Comparison of ENCODE assay signal across 11 cellular contexts in genomic region chr14:65069874-65070709, GRCh38. TPM values are rescaled to one million over a fixed set of nuclear protein-coding genes. Genes with fewer than 3 reads are reported as not detected.
A peak's percentile ranks its signal among the peaks of the same experiment; 100 is the strongest.
DNase-seq lines count a peak whose midpoint lies in the region; ATAC-seq and TF ChIP-seq lines count a peak whose summit lies in the region.
"Had no signal": no experiment of that assay in that cellular context is flagged by ENCODE, and none has a peak within 500 bp of the region (broad histone marks: within the 10 kb centered on the region; RNA-seq: fewer than 3 reads in every experiment).

No MANE protein-coding gene starts in this region.

- H3K27ac ChIP-seq in OCI-LY1 (ENCODE audit: low read depth, low read length, poor library complexity, severe bottlenecking) (peak overlapping the region; percentile 24), testis (no peak overlapping the region)

- H3K4me2 ChIP-seq in OCI-LY1 (ENCODE audit: low read length) = peak overlapping the region; percentile 53

- H3K4me1 ChIP-seq in OCI-LY1 (ENCODE audit: insufficient read depth, low read length, severe bottlenecking) (peaks cover 29% of the 10 kb centered on the region), testis (no peaks in the 10 kb centered on the region)

- H3K36me3 ChIP-seq in OCI-LY1 (ENCODE audit: insufficient read depth, low read length) (peaks cover 17% of the 10 kb centered on the region), testis (ENCODE audit: low read depth, missing control alignments) (no peaks in the 10 kb centered on the region)

- H4K20me1 ChIP-seq in OCI-LY1 (ENCODE audit: insufficient read depth, low read length) = no peaks in the 10 kb centered on the region

- H3K4me3 Mint-ChIP-seq in activated CD8-positive, alpha-beta T cell treated with anti-CD3 and anti-CD28 coated beads for 36 hours = no peak overlapping the region

- CTCF ChIA-PET in activated CD8-positive, alpha-beta T cell treated with anti-CD3 and anti-CD28 coated beads for 36 hours (lab: Charles Lee) = no interaction called here

- TF ChIP-seq POLR2A in testis (IDR thresholded peaks at IDR 0.05) = no peak

- H3K27me3 ChIP-seq in OCI-LY1 (ENCODE audit: insufficient read depth, low read length) = no peaks in the 10 kb centered on the region
- H3K27me3 ChIP-seq in testis = no peaks in the 10 kb centered on the region

- DNase-seq in COR-L47 (lab: John Stamatoyannopoulos, UW) (peak; percentile 95), NCI-H1105 (lab: John Stamatoyannopoulos, UW) (peak; percentile 72), left lobe of liver (ENCODE audit: low spot score) (no peak), T-helper 2 cell (no peak), testis (no peak)
- DNase-seq in activated CD8-positive, alpha-beta T cell treated with anti-CD3 and anti-CD28 coated beads for 36 hours = no peak
- DNase-seq: activated T-cell treated with anti-CD3 and anti-CD28 coated beads for 4 hours; right cardiac atrium; stimulated activated naive CD4-positive, alpha-beta T cell had no signal

- no peaks in the 10 kb centered on the region for H3K79me2 ChIP-seq in OCI-LY1 (ENCODE audit: insufficient read depth, low read length)

- no peaks in the 10 kb centered on the region for H3K27me3 Mint-ChIP-seq in activated CD8-positive, alpha-beta T cell treated with anti-CD3 and anti-CD28 coated beads for 36 hours

- WGBS in testis, 2 donors = 83 to 84% methylated on average over 7 to 13 of the region's 13 CpGs

- TF ChIP-seq CTCF in OCI-LY1 (IDR thresholded peaks at IDR 0.05; ENCODE audit: low read length) = no peak
- no peak for TF ChIP-seq CTCF in activated CD8-positive, alpha-beta T cell treated with anti-CD3 and anti-CD28 coated beads for 36 hours (IDR thresholded peaks at IDR 0.05)
- no peak for TF ChIP-seq CTCF in testis (IDR thresholded peaks at IDR 0.05)

- no peak overlapping the region for H2AFZ ChIP-seq in OCI-LY1 (ENCODE audit: low read length)

- peaks cover 3% of the 10 kb centered on the region for H3K4me1 Mint-ChIP-seq in activated CD8-positive, alpha-beta T cell treated with anti-CD3 and anti-CD28 coated beads for 36 hours (ENCODE audit: low read depth)

- peaks cover 24% of the 10 kb centered on the region for H3K36me3 Mint-ChIP-seq in activated CD8-positive, alpha-beta T cell treated with anti-CD3 and anti-CD28 coated beads for 36 hours (ENCODE audit: low read depth)

- H3K9ac ChIP-seq in OCI-LY1 (ENCODE audit: low read length) = no peak overlapping the region; the same call in 1 of the 2 replicates

- H3F3A ChIP-seq in OCI-LY1 (ENCODE audit: insufficient read depth, low read length) = no peaks in the 10 kb centered on the region

- no peaks in the 10 kb centered on the region for H3K9me3 ChIP-seq in OCI-LY1 (ENCODE audit: low read length)
- no peaks in the 10 kb centered on the region for H3K9me3 ChIP-seq in testis

- ATAC-seq in left lobe of liver (peak; percentile 18), HG03565 (IDR thresholded peaks at IDR 0.05; ENCODE audit: unreplicated experiment) (no peak)
- ATAC-seq in activated CD8-positive, alpha-beta T cell treated with anti-CD3 and anti-CD28 coated beads for 36 hours = no peak

- H3K27ac Mint-ChIP-seq in activated CD8-positive, alpha-beta T cell treated with anti-CD3 and anti-CD28 coated beads for 36 hours = no peak overlapping the region

- intact Hi-C loops in activated CD8-positive, alpha-beta T cell treated with anti-CD3 and anti-CD28 coated beads for 36 hours (cut with micrococcal nuclease) = no loop called here
- intact Hi-C loops in testis (cut with DNase I; ENCODE audit: low total_unique reads) = no loop called here

- H3K9me3 Mint-ChIP-seq in activated CD8-positive, alpha-beta T cell treated with anti-CD3 and anti-CD28 coated beads for 36 hours = no peaks in the 10 kb centered on the region

- H3K4me3 ChIP-seq in OCI-LY1 (ENCODE audit: low read depth, low read length, poor library complexity, severe bottlenecking) (no peak overlapping the region), testis (no peak overlapping the region)

- H3K9me2 ChIP-seq in OCI-LY1 (ENCODE audit: low read depth, low read length) = no peaks in the 10 kb centered on the region

- POLR2A ChIA-PET in activated CD8-positive, alpha-beta T cell treated with anti-CD3 and anti-CD28 coated beads for 36 hours (lab: Charles Lee) = interaction anchor here (1.0 kb wide), 1 partner anchor 8 kb away, joined by 3 read pairs; no protein-coding TSS in a partner anchor

RNA-seq across cellular contexts. Expression of gene MAX, which starts 32.2 kb away (rescaled TPM):
- total RNA-seq in left lobe of liver = 32.3 TPM
- 10 to 100 TPM; 92.6 to 92.8 TPM for total RNA-seq in activated CD8-positive, alpha-beta T cell treated with anti-CD3 and anti-CD28 coated beads for 36 hours
- 10 to 100 TPM; 53.1 to 56.4 TPM for total RNA-seq in testis
- 56.7 TPM for polyA plus RNA-seq in testis (ENCODE audit: insufficient read depth, low read depth, low replicate concordance)

Comparison
In these comparisons a context has a peak if more than half of its experiments do, and no peak if none do; other contexts are left out.
1. DNase-seq: peak in COR-L47 (single experiment) and NCI-H1105 (single experiment); none in left lobe of liver (single experiment), activated CD8-positive, alpha-beta T cell treated with anti-CD3 and anti-CD28 coated beads for 36 hours (single experiment), T-helper 2 cell (0 of 5) and testis (single experiment).